8 cellular contexts compared by ENCODE assay signal in genomic region chr17:8383143-8383974, GRCh38. TPM values are rescaled to one million over a fixed set of nuclear protein-coding genes. Genes with fewer than 3 reads are reported as not detected.
DNase-seq lines count a peak whose midpoint lies in the region; ATAC-seq and TF ChIP-seq lines count a peak whose summit lies in the region.

Gene RPL26, minus strand, starts transcription at chr17:8383193. Its CDS starts 883 bp downstream, at chr17:8382310.

- TF ChIP-seq POLR2A in upper lobe of left lung (IDR thresholded peaks at IDR 0.05), result peak in 2 of 4 donors; percentile 54 to 88

- H3K27me3 Mint-ChIP-seq in activated naive CD8-positive, alpha-beta T cell treated with anti-CD3 and anti-CD28 coated beads, Interleukin-2, amount 50 U/mL, for 24 hours, result no peaks in the 10 kb centered on the region

- H3K36me3 Mint-ChIP-seq in activated naive CD8-positive, alpha-beta T cell treated with anti-CD3 and anti-CD28 coated beads, Interleukin-2, amount 50 U/mL, for 24 hours (ENCODE audit: low read depth), result peaks cover 47% of the 10 kb centered on the region

- ATAC-seq in HG02678 (IDR thresholded peaks at IDR 0.05; ENCODE audit: unreplicated experiment) (peak; percentile 89), upper lobe of left lung (ENCODE audit: low FRiP score in 2 of 2) (peak; percentile 97 to 98)
- peak; percentile 93 for ATAC-seq in activated naive CD8-positive, alpha-beta T cell treated with anti-CD3 and anti-CD28 coated beads, Interleukin-2, amount 50 U/mL, for 24 hours

- peaks cover 56% of the 10 kb centered on the region for H3K4me1 Mint-ChIP-seq in activated naive CD8-positive, alpha-beta T cell treated with anti-CD3 and anti-CD28 coated beads, Interleukin-2, amount 50 U/mL, for 24 hours

- peak within 1 kb of the TSS; percentile 99 for H3K27ac Mint-ChIP-seq in activated naive CD8-positive, alpha-beta T cell treated with anti-CD3 and anti-CD28 coated beads, Interleukin-2, amount 50 U/mL, for 24 hours

- H3K9me3 ChIP-seq in upper lobe of left lung, result no peaks in the 10 kb centered on the region

- no peak for TF ChIP-seq EP300 in upper lobe of left lung (IDR thresholded peaks at IDR 0.05)

- H3K4me3 ChIP-seq in GM12865 (ENCODE audit: low read depth, low read length), result peak within 1 kb of the TSS; percentile 90
- H3K4me3 ChIP-seq in upper lobe of left lung, result peak within 1 kb of the TSS; percentile 67 to 97 (median 80)

- H3K36me3 ChIP-seq in upper lobe of left lung, result peaks cover 24 to 37% (median 34%) of the 10 kb centered on the region in 4 donors

- peak within 1 kb of the TSS; percentile 81 to 93 (median 90) for H3K27ac ChIP-seq in upper lobe of left lung

- peak; percentile 78 for TF ChIP-seq CTCF in GM12865 (IDR thresholded peaks at IDR 0.05; ENCODE audit: insufficient read depth, low read depth, low read length, missing control alignments)
- TF ChIP-seq CTCF in upper lobe of left lung (IDR thresholded peaks at IDR 0.05), result peak; percentile 98 to 100 (median 99)

- no peaks in the 10 kb centered on the region for H3K27me3 ChIP-seq in upper lobe of left lung

- peaks cover 39 to 43% (median 41%) of the 10 kb centered on the region in 4 donors for H3K4me1 ChIP-seq in upper lobe of left lung

- no peaks in the 10 kb centered on the region for H3K9me3 Mint-ChIP-seq in activated naive CD8-positive, alpha-beta T cell treated with anti-CD3 and anti-CD28 coated beads, Interleukin-2, amount 50 U/mL, for 24 hours

- 0% methylated on average over 39 to 45 of the region's 70 CpGs for WGBS in upper lobe of left lung, 2 donors

- H3K4me3 Mint-ChIP-seq in activated naive CD8-positive, alpha-beta T cell treated with anti-CD3 and anti-CD28 coated beads, Interleukin-2, amount 50 U/mL, for 24 hours, result peak within 1 kb of the TSS; percentile 98

- intact Hi-C loops in cardiac septum (cut with DNase I), result loop anchor here (5.0 to 10.0 kb wide), 2 partner anchors 54 to 361 kb away; partner anchors contain the start of genes CCDC42 and NDEL1

- peak; percentile 98 for DNase-seq in GM12865 (ENCODE audit: low read depth)
- DNase-seq in NCI-H128 (lab: John Stamatoyannopoulos, UW; ENCODE audit: unreplicated experiment), result peak; percentile 94
- peak; percentile 97 to 98 for DNase-seq in SW 1271 (lab: John Stamatoyannopoulos, UW)
- peak; percentile 92 for DNase-seq in activated naive CD8-positive, alpha-beta T cell treated with anti-CD3 and anti-CD28 coated beads, Interleukin-2, amount 50 U/mL, for 24 hours
- DNase-seq in cardiac septum (ENCODE audit: low spot score), result peak; percentile 96
- peak; percentile 99 for DNase-seq in pons (ENCODE audit: low spot score)
- DNase-seq in upper lobe of left lung, result peak; percentile 95 to 98

RNA-seq across cellular contexts. Expression of gene RPL26, which starts in this region (rescaled TPM):
- total RNA-seq in cardiac septum (727 TPM), upper lobe of left lung (1,000 to 10,000 TPM in 3 of 6 donors, 100 to 1,000 TPM in 3; 736 to 1,938 (median 1,066) TPM)

Comparison
In these comparisons a context has a peak if more than half of its experiments do, and no peak if none do; other contexts are left out.
1. Peak in every context shown above with its lines: DNase-seq, ATAC-seq, H3K4me3 ChIP-seq and H3K27ac ChIP-seq.